In the genomic region with DNA sequence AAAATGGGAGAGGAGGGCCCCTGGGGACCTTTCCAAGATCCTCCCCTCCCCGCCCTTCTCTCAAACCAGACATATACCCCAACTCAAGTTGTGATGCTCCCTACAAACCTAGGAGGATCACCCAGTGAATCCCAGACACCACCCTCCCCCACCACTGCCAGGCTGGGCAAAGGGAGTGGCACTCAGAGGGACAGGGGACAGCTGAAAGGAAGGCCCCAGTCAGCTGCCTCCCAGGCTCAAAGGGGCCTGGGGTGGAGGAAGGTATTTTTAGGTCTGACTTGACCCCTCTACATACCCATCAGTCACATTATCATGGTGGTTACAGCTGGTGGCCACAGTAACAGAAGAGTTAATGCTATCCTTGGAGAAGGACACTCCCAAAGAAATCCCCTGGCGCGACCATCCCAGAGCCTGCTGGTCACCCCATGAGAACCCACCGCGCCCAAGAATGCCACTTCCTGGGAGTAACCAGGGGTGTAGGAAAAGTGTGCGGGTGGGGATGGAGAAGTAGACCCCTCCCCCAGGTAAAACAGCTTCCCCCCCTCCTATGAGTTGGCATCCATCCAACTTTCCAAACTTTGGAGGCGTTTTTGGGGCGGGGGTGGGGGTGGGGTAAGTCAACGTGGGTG, we compare ENCODE assay signal across 1 cellular context.
TF ChIP-seq lines count a peak whose summit lies in the region.

No MANE protein-coding gene starts in this region.

TF ChIP-seq in K562, 482 proteins besides CTCF, POLR2A, EP300 and RAD21:
- TF ChIP-seq ZNF134 (CRISPR knock-in tag; conservative IDR thresholded peaks at IDR 0.05) (no peak), MCM7 (IDR thresholded peaks at IDR 0.05) (no peak), NFE2 (IDR thresholded peaks at IDR 0.05; ENCODE audit: low read depth) (no peak), PTTG1 (tag; IDR thresholded peaks at IDR 0.05; ENCODE audit: low read depth) (no peak), ZBTB17 (CRISPR knock-in tag; IDR thresholded peaks at IDR 0.05) (no peak), ZNF717 (CRISPR knock-in tag; IDR thresholded peaks at IDR 0.05) (no peak), SIN3B (IDR thresholded peaks at IDR 0.05; ENCODE audit: low read depth) (no peak), ZBTB7A (IDR thresholded peaks at IDR 0.05; ENCODE audit: borderline replicate concordance, control insufficient read depth, low read depth, low read length) (peak; percentile 20; the same call in 1 of the 2 replicates), ASH1L (IDR thresholded peaks at IDR 0.05; ENCODE audit: borderline replicate concordance, low read depth, partially characterized antibody) (no peak), LEF1 (IDR thresholded peaks at IDR 0.05) (no peak), TARDBP (IDR thresholded peaks at IDR 0.05) (no peak), NFIC (IDR thresholded peaks at IDR 0.05) (peak; percentile 92)
- TF ChIP-seq, protein P1, sequence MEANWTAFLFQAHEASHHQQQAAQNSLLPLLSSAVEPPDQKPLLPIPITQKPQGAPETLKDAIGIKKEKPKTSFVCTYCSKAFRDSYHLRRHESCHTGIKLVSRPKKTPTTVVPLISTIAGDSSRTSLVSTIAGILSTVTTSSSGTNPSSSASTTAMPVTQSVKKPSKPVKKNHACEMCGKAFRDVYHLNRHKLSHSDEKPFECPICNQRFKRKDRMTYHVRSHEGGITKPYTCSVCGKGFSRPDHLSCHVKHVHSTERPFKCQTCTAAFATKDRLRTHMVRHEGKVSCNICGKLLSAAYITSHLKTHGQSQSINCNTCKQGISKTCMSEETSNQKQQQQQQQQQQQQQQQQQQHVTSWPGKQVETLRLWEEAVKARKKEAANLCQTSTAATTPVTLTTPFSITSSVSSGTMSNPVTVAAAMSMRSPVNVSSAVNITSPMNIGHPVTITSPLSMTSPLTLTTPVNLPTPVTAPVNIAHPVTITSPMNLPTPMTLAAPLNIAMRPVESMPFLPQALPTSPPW (CRISPR knock-in tag; IDR thresholded peaks at IDR 0.05) = 0 out of 2 replicates have a peak, but pooled peaks have one; percentile 10
- TF ChIP-seq, protein P2, sequence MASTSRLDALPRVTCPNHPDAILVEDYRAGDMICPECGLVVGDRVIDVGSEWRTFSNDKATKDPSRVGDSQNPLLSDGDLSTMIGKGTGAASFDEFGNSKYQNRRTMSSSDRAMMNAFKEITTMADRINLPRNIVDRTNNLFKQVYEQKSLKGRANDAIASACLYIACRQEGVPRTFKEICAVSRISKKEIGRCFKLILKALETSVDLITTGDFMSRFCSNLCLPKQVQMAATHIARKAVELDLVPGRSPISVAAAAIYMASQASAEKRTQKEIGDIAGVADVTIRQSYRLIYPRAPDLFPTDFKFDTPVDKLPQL (IDR thresholded peaks at IDR 0.05; ENCODE audit: extremely low read depth, insufficient read length) = no peak
- TF ChIP-seq, protein P3, sequence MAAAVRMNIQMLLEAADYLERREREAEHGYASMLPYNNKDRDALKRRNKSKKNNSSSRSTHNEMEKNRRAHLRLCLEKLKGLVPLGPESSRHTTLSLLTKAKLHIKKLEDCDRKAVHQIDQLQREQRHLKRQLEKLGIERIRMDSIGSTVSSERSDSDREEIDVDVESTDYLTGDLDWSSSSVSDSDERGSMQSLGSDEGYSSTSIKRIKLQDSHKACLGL (CRISPR knock-in tag; IDR thresholded peaks at IDR 0.05; ENCODE audit: borderline replicate concordance, poor library complexity, severe bottlenecking) = no peak
- TF ChIP-seq, protein P4, sequence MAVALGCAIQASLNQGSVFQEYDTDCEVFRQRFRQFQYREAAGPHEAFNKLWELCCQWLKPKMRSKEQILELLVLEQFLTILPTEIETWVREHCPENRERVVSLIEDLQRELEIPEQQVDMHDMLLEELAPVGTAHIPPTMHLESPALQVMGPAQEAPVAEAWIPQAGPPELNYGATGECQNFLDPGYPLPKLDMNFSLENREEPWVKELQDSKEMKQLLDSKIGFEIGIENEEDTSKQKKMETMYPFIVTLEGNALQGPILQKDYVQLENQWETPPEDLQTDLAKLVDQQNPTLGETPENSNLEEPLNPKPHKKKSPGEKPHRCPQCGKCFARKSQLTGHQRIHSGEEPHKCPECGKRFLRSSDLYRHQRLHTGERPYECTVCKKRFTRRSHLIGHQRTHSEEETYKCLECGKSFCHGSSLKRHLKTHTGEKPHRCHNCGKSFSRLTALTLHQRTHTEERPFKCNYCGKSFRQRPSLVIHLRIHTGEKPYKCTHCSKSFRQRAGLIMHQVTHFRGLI (CRISPR knock-in tag; IDR thresholded peaks at IDR 0.05) = no peak
- TF ChIP-seq, protein P5, sequence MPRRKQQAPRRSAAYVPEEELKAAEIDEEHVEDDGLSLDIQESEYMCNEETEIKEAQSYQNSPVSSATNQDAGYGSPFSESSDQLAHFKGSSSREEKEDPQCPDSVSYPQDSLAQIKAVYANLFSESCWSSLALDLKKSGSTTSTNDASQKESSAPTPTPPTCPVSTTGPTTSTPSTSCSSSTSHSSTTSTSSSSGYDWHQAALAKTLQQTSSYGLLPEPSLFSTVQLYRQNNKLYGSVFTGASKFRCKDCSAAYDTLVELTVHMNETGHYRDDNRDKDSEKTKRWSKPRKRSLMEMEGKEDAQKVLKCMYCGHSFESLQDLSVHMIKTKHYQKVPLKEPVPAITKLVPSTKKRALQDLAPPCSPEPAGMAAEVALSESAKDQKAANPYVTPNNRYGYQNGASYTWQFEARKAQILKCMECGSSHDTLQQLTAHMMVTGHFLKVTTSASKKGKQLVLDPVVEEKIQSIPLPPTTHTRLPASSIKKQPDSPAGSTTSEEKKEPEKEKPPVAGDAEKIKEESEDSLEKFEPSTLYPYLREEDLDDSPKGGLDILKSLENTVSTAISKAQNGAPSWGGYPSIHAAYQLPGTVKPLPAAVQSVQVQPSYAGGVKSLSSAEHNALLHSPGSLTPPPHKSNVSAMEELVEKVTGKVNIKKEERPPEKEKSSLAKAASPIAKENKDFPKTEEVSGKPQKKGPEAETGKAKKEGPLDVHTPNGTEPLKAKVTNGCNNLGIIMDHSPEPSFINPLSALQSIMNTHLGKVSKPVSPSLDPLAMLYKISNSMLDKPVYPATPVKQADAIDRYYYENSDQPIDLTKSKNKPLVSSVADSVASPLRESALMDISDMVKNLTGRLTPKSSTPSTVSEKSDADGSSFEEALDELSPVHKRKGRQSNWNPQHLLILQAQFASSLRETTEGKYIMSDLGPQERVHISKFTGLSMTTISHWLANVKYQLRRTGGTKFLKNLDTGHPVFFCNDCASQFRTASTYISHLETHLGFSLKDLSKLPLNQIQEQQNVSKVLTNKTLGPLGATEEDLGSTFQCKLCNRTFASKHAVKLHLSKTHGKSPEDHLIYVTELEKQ (CRISPR knock-in tag; IDR thresholded peaks at IDR 0.05) = no peak
